1 cellular context compared by ENCODE assay signal in the genomic region with DNA sequence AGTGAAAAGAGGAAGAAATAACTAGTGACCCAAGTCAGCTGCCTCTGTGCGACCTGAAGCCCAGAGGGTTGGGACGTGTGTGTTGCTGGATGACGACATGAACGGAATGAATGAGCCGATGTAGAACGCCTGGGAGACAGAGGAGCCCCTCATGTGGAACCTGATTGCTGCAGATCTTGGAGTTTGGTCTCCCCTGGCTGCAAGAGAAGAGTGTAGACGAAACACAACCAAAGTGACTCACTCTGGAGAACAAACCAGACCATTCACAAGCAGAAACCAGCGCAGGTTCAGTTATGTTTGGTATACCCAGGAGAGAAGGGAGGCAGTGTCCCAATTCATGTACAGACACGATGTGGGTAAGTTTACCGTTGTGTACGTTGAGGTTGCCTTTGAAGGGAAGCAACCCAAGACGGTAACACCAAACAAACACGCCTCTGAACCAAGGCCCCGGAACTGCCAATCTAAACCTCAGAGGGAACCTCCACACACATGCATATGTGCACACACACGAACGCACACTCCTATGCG.
TF ChIP-seq lines count a peak whose summit lies in the region.

No MANE protein-coding gene starts in this region.

TF ChIP-seq in HepG2, 621 proteins besides CTCF, POLR2A, EP300 and RAD21 (continued from another document):
- TF ChIP-seq, protein P1, sequence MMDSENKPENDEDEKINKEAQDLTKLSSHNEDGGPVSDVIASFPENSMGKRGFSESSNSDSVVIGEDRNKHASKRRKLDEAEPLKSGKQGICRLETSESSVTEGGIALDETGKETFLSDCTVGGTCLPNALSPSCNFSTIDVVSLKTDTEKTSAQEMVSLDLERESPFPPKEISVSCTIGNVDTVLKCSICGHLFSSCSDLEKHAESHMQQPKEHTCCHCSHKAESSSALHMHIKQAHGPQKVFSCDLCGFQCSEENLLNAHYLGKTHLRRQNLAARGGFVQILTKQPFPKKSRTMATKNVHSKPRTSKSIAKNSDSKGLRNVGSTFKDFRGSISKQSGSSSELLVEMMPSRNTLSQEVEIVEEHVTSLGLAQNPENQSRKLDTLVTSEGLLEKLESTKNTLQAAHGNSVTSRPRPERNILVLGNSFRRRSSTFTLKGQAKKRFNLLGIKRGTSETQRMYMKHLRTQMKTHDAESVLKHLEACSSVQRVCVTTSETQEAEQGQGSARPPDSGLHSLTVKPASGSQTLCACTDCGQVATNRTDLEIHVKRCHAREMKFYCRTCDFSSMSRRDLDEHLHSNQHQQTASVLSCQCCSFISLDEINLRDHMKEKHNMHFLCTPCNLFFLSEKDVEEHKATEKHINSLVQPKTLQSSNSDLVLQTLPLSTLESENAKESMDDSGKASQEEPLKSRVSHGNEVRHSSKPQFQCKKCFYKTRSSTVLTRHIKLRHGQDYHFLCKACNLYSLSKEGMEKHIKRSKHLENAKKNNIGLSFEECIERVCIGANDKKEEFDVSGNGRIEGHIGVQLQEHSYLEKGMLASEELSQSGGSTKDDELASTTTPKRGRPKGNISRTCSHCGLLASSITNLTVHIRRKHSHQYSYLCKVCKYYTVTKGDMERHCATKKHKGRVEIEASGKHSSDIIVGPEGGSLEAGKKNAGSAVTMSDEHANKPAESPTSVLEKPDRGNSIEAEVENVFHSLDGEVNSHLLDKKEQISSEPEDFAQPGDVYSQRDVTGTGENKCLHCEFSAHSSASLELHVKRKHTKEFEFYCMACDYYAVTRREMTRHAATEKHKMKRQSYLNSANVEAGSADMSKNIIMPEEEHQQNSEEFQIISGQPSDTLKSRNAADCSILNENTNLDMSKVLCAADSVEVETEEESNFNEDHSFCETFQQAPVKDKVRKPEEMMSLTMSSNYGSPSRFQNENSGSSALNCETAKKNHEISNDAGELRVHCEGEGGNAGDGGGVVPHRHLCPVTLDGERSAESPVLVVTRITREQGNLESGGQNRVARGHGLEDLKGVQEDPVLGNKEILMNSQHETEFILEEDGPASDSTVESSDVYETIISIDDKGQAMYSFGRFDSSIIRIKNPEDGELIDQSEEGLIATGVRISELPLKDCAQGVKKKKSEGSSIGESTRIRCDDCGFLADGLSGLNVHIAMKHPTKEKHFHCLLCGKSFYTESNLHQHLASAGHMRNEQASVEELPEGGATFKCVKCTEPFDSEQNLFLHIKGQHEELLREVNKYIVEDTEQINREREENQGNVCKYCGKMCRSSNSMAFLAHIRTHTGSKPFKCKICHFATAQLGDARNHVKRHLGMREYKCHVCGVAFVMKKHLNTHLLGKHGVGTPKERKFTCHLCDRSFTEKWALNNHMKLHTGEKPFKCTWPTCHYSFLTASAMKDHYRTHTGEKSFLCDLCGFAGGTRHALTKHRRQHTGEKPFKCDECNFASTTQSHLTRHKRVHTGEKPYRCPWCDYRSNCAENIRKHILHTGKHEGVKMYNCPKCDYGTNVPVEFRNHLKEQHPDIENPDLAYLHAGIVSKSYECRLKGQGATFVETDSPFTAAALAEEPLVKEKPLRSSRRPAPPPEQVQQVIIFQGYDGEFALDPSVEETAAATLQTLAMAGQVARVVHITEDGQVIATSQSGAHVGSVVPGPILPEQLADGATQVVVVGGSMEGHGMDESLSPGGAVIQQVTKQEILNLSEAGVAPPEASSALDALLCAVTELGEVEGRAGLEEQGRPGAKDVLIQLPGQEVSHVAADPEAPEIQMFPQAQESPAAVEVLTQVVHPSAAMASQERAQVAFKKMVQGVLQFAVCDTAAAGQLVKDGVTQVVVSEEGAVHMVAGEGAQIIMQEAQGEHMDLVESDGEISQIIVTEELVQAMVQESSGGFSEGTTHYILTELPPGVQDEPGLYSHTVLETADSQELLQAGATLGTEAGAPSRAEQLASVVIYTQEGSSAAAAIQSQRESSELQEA (CRISPR knock-in tag; IDR thresholded peaks at IDR 0.05; ENCODE audit: not compliant biosample characterization) = no peak
